Comparison of ENCODE assay signal across 28 cellular contexts in genomic region chr3:49641292-49641691, GRCh38.
"Had no signal": no experiment of that assay in that cellular context is flagged by ENCODE, and none has a peak within 500 bp of the region (broad histone marks: within the 10 kb centered on the region; RNA-seq: fewer than 3 reads in every experiment).

No MANE protein-coding gene starts in this region.

- H3K27ac ChIP-seq: adrenal gland, ascending aorta, brain microvascular endothelial cell, colonic mucosa, epithelial cell of prostate, esophagus squamous epithelium, heart left ventricle had no signal

- H3K27me3 Mint-ChIP-seq: activated CD4-positive, alpha-beta memory T cell treated with anti-CD3 and anti-CD28 coated beads for 36 hours; activated CD4-positive, alpha-beta T cell treated with anti-CD3 and anti-CD28 coated beads for 36 hours; activated CD4-positive, alpha-beta T cell treated with anti-CD3 and anti-CD28 coated beads, Interleukin-2, amount 10 ng/mL, durations not matched to agents 24 days and 14 days; activated CD8-positive, alpha-beta memory T cell treated with anti-CD3 and anti-CD28 coated beads, Interleukin-2, amount 10 ng/mL, durations not matched to agents 7 days and 5 days; activated naive CD4-positive, alpha-beta T cell treated with anti-CD3 and anti-CD28 coated beads, Interleukin-2, amount 50 U/mL, for 24 hours; activated naive CD8-positive, alpha-beta T cell treated with anti-CD3 and anti-CD28 coated beads for 36 hours; activated naive CD8-positive, alpha-beta T cell treated with anti-CD3 and anti-CD28 coated beads, Interleukin-2, amount 50 U/mL, for 24 hours had no signal

- H3K4me1 Mint-ChIP-seq: activated naive CD4-positive, alpha-beta T cell treated with anti-CD3 and anti-CD28 coated beads, Interleukin-2, amount 50 U/mL, for 24 hours; activated naive CD8-positive, alpha-beta T cell treated with anti-CD3 and anti-CD28 coated beads, Interleukin-2, amount 50 U/mL, for 24 hours had no signal

- H3K4me3 ChIP-seq: adrenal gland, ascending aorta, colonic mucosa, esophagus squamous epithelium, heart left ventricle had no signal

- H3K4me1 ChIP-seq: colonic mucosa had no signal

- H3K27ac Mint-ChIP-seq: activated CD4-positive, alpha-beta memory T cell treated with anti-CD3 and anti-CD28 coated beads for 36 hours; activated CD4-positive, alpha-beta T cell treated with anti-CD3 and anti-CD28 coated beads for 36 hours; activated CD4-positive, alpha-beta T cell treated with anti-CD3 and anti-CD28 coated beads, Interleukin-2, amount 10 ng/mL, durations not matched to agents 24 days and 14 days; activated CD8-positive, alpha-beta memory T cell treated with anti-CD3 and anti-CD28 coated beads, Interleukin-2, amount 10 ng/mL, durations not matched to agents 7 days and 5 days; activated CD8-positive, alpha-beta T cell treated with anti-CD3 and anti-CD28 coated beads, Interleukin-2, amount 10 ng/mL, durations not matched to agents 7 days and 5 days; activated naive CD4-positive, alpha-beta T cell treated with anti-CD3 and anti-CD28 coated beads for 36 hours; activated naive CD4-positive, alpha-beta T cell treated with anti-CD3 and anti-CD28 coated beads, Interleukin-2, amount 50 U/mL, for 24 hours; activated naive CD8-positive, alpha-beta T cell treated with anti-CD3 and anti-CD28 coated beads for 36 hours; activated naive CD8-positive, alpha-beta T cell treated with anti-CD3 and anti-CD28 coated beads, Interleukin-2, amount 50 U/mL, for 24 hours; activated T-helper 2 cell treated with anti-CD3 and anti-CD28 coated beads, Interferon-gamma antibody, Interleukin-2, Interleukin-4, amounts not matched to agents 10 μg/mL and 5 μg/mL and 100 μg/mL, durations not matched to agents 14 hours and 24 hours and 36 hours; T-helper 17 cell; T-helper 2 cell treated with Interferon-gamma antibody and Interleukin-4, amounts not matched to agents 5 μg/mL and 100 μg/mL, for 36 hours had no signal

- H3K36me3 Mint-ChIP-seq: activated CD4-positive, alpha-beta memory T cell treated with anti-CD3 and anti-CD28 coated beads for 36 hours; activated CD8-positive, alpha-beta memory T cell treated with anti-CD3 and anti-CD28 coated beads, Interleukin-2, amount 10 ng/mL, durations not matched to agents 7 days and 5 days; activated naive CD4-positive, alpha-beta T cell treated with anti-CD3 and anti-CD28 coated beads, Interleukin-2, amount 50 U/mL, for 24 hours; activated naive CD8-positive, alpha-beta T cell treated with anti-CD3 and anti-CD28 coated beads for 36 hours had no signal

- H3K4me3 Mint-ChIP-seq: activated CD4-positive, alpha-beta memory T cell treated with anti-CD3 and anti-CD28 coated beads for 36 hours; activated CD4-positive, alpha-beta T cell treated with anti-CD3 and anti-CD28 coated beads for 36 hours; activated CD4-positive, alpha-beta T cell treated with anti-CD3 and anti-CD28 coated beads, Interleukin-2, amount 10 ng/mL, durations not matched to agents 24 days and 14 days; activated CD8-positive, alpha-beta memory T cell treated with anti-CD3 and anti-CD28 coated beads, Interleukin-2, amount 10 ng/mL, durations not matched to agents 7 days and 5 days; activated CD8-positive, alpha-beta T cell treated with anti-CD3 and anti-CD28 coated beads, Interleukin-2, amount 10 ng/mL, durations not matched to agents 7 days and 5 days; activated naive CD4-positive, alpha-beta T cell treated with anti-CD3 and anti-CD28 coated beads for 36 hours; activated naive CD4-positive, alpha-beta T cell treated with anti-CD3 and anti-CD28 coated beads, Interleukin-2, amount 50 U/mL, for 24 hours; activated naive CD8-positive, alpha-beta T cell treated with anti-CD3 and anti-CD28 coated beads for 36 hours; activated naive CD8-positive, alpha-beta T cell treated with anti-CD3 and anti-CD28 coated beads, Interleukin-2, amount 50 U/mL, for 24 hours; activated T-helper 1 cell treated with anti-CD3 and anti-CD28 coated beads, Interleukin-12 subunit alpha, Interleukin-12 subunit beta, Interleukin-2, Interleukin-4 antibody, amounts not matched to agents 30 ng/mL and 10 ng/mL and 1 ng/mL, durations not matched to agents 14 hours and 24 hours and 36 hours; T-helper 17 cell; T-helper 2 cell treated with Interferon-gamma antibody and Interleukin-4, amounts not matched to agents 5 μg/mL and 100 μg/mL, for 36 hours had no signal

- H3K9me3 ChIP-seq: adrenal gland, ascending aorta, colonic mucosa, esophagus squamous epithelium, heart left ventricle had no signal

- H3K9me3 Mint-ChIP-seq: activated CD4-positive, alpha-beta memory T cell treated with anti-CD3 and anti-CD28 coated beads for 36 hours; activated CD4-positive, alpha-beta T cell treated with anti-CD3 and anti-CD28 coated beads, Interleukin-2, amount 10 ng/mL, durations not matched to agents 24 days and 14 days; activated naive CD4-positive, alpha-beta T cell treated with anti-CD3 and anti-CD28 coated beads for 36 hours; activated naive CD4-positive, alpha-beta T cell treated with anti-CD3 and anti-CD28 coated beads, Interleukin-2, amount 50 U/mL, for 24 hours; activated naive CD8-positive, alpha-beta T cell treated with anti-CD3 and anti-CD28 coated beads for 36 hours; activated naive CD8-positive, alpha-beta T cell treated with anti-CD3 and anti-CD28 coated beads, Interleukin-2, amount 50 U/mL, for 24 hours; activated T-helper 1 cell treated with anti-CD3 and anti-CD28 coated beads, Interleukin-12 subunit alpha, Interleukin-12 subunit beta, Interleukin-2, Interleukin-4 antibody, amounts not matched to agents 30 ng/mL and 10 ng/mL and 1 ng/mL, durations not matched to agents 14 hours and 24 hours and 36 hours; activated T-helper 2 cell treated with anti-CD3 and anti-CD28 coated beads, Interferon-gamma antibody, Interleukin-2, Interleukin-4, amounts not matched to agents 10 μg/mL and 5 μg/mL and 100 μg/mL, durations not matched to agents 14 hours and 24 hours and 36 hours; T-helper 2 cell treated with Interferon-gamma antibody and Interleukin-4, amounts not matched to agents 5 μg/mL and 100 μg/mL, for 36 hours had no signal

- H3K36me3 ChIP-seq: adrenal gland, ascending aorta, brain microvascular endothelial cell, colonic mucosa, esophagus squamous epithelium, heart left ventricle had no signal

- ATAC-seq: activated CD4-positive, alpha-beta T cell treated with anti-CD3 and anti-CD28 coated beads for 36 hours; activated CD8-positive, alpha-beta memory T cell treated with anti-CD3 and anti-CD28 coated beads, Interleukin-2, amount 10 ng/mL, durations not matched to agents 7 days and 5 days; activated CD8-positive, alpha-beta T cell treated with anti-CD3 and anti-CD28 coated beads, Interleukin-2, amount 10 ng/mL, durations not matched to agents 7 days and 5 days; activated naive CD8-positive, alpha-beta T cell treated with anti-CD3 and anti-CD28 coated beads, Interleukin-2, amount 50 U/mL, for 24 hours; heart left ventricle; T-helper 17 cell had no signal

- H3K27me3 ChIP-seq: adrenal gland, ascending aorta, brain microvascular endothelial cell, colonic mucosa, esophagus squamous epithelium, heart left ventricle had no signal

- DNase-seq: activated CD4-positive, alpha-beta memory T cell treated with anti-CD3 and anti-CD28 coated beads for 36 hours; activated CD4-positive, alpha-beta T cell treated with anti-CD3 and anti-CD28 coated beads for 36 hours; activated CD4-positive, alpha-beta T cell treated with anti-CD3 and anti-CD28 coated beads, Interleukin-2, amount 10 ng/mL, durations not matched to agents 24 days and 14 days; activated CD4-positive, CD25-positive, alpha-beta regulatory T cell; activated CD4-positive, CD25-positive, alpha-beta regulatory T cell treated with anti-CD3 and anti-CD28 coated beads, Interleukin-2, amount 50 U/mL, for 72 hours; activated CD8-positive, alpha-beta memory T cell treated with anti-CD3 and anti-CD28 coated beads, Interleukin-2, amount 10 ng/mL, durations not matched to agents 7 days and 5 days; activated CD8-positive, alpha-beta memory T cell treated with anti-CD3 and anti-CD28 coated beads, Interleukin-2, amount 50 U/mL, for 4 hours; activated CD8-positive, alpha-beta T cell treated with anti-CD3 and anti-CD28 coated beads, Interleukin-2, amount 10 ng/mL, durations not matched to agents 7 days and 5 days; activated effector memory CD4-positive, alpha-beta T cell treated with anti-CD3 and anti-CD28 coated beads, Interleukin-2, amount 50 U/mL, for 16 hours; activated naive CD4-positive, alpha-beta T cell treated with anti-CD3 and anti-CD28 coated beads for 36 hours; activated naive CD8-positive, alpha-beta T cell treated with anti-CD3 and anti-CD28 coated beads for 36 hours; activated naive CD8-positive, alpha-beta T cell treated with anti-CD3 and anti-CD28 coated beads, Interleukin-2, amount 50 U/mL, for 24 hours; activated T-cell treated with anti-CD3 and anti-CD28 coated beads, Interleukin-2, amount 50 U/mL, for 1 hour; activated T-cell treated with anti-CD3 and anti-CD28 coated beads, Interleukin-2, amount 50 U/mL, for 48 hours; adrenal gland; brain microvascular endothelial cell; colonic mucosa; esophagus squamous epithelium; T-helper 1 cell; T-helper 17 cell; T1000 had no signal
